In genomic region chr3:4719011-4719649, GRCh38 we compare ENCODE assay signal across 14 cellular contexts.
DNase-seq lines count a peak whose midpoint lies in the region; TF ChIP-seq lines count a peak whose summit lies in the region.
"Had no signal": no experiment of that assay in that cellular context is flagged by ENCODE, and none has a peak within 500 bp of the region (broad histone marks: within the 10 kb centered on the region; RNA-seq: fewer than 3 reads in every experiment).

No MANE protein-coding gene starts in this region.

- H3K27ac ChIP-seq in left ventricle myocardium inferior (replicated peaks) (peak overlapping the region; percentile 60), caudate nucleus (ENCODE audit: low read depth, low read length) (peak overlapping the region; percentile 83), transverse colon (peak overlapping the region; percentile 58 to 79 (median 67))

- DNase-seq in left ventricle myocardium inferior (no peak), cardiac septum (ENCODE audit: low spot score) (no peak), caudate nucleus (lab: John Stamatoyannopoulos, UW) (no peak), myocyte (ENCODE audit: low read depth) (peak; percentile 70), transverse colon (no peak), NCI-H1694 treated with DMSO at 0.1 percent for 48 hours (lab: John Stamatoyannopoulos, UW) (no peak), SHP77 treated with DMSO at 0.1 percent for 48 hours (lab: John Stamatoyannopoulos, UW) (no peak), T-helper 9 cell (no peak)
- DNase-seq: activated CD4-positive, alpha-beta T cell treated with anti-CD3 and anti-CD28 coated beads, Interleukin-2, amount 50 U/mL, for 48 hours; cortex of kidney; DND-41; Kasumi-1; SW 1271 had no signal

- intact Hi-C loops in left ventricle myocardium inferior (cut with micrococcal nuclease) (loop anchor here (5.0 to 10.0 kb wide), 2 partner anchors 266 to 318 kb away; no protein-coding TSS in a partner anchor), cardiac septum (cut with DNase I) (loop anchor here (10.0 kb wide), 1 partner anchor 466 kb away; the partner anchor contains the start of gene EDEM1), transverse colon (cut with DNase I; ENCODE audit: low total_unique reads) (no loop called here)

- TF ChIP-seq POLR2A in transverse colon (IDR thresholded peaks at IDR 0.05) = no peak

- H3K27me3 ChIP-seq in left ventricle myocardium inferior (ENCODE audit: low read depth) (no peaks in the 10 kb centered on the region), transverse colon (no peaks in the 10 kb centered on the region)
- H3K27me3 ChIP-seq: left lung had no signal

- H3K4me1 ChIP-seq in left ventricle myocardium inferior (peaks cover 67% of the 10 kb centered on the region), transverse colon (peaks cover 18 to 48% (median 23%) of the 10 kb centered on the region in 4 donors)

- no peak overlapping the region for H3K4me3 ChIP-seq in left ventricle myocardium inferior
- H3K4me3 ChIP-seq in transverse colon = no peak overlapping the region
- H3K4me3 ChIP-seq: left lung had no signal

- 31 to 60% methylated on average over 1 to 11 of the region's 11 CpGs for WGBS in transverse colon (ENCODE audit: low coverage in 1 of 2), 2 donors

- no peak for TF ChIP-seq EP300 in transverse colon (IDR thresholded peaks at IDR 0.05; ENCODE audit: low read depth)

- in situ Hi-C loops in transverse colon (cut with MboI; ENCODE audit: low pct_ligation_motif_present in 1 of 4, low pct_unique_long_range_greater_than_20kb in 1 of 4, low sequenced_read_pairs in 3 of 4) = loop anchor here (5.0 to 25.0 kb wide), 3 partner anchors 336 to 343 kb away; no protein-coding TSS in a partner anchor

- H3K9me3 ChIP-seq in left ventricle myocardium inferior (replicated peaks) (no peaks in the 10 kb centered on the region), transverse colon (no peaks in the 10 kb centered on the region)
- H3K9me3 ChIP-seq: left lung had no signal

- H3K36me3 ChIP-seq in left ventricle myocardium inferior (peaks cover 16% of the 10 kb centered on the region), transverse colon (no peaks in the 10 kb centered on the region)
- H3K36me3 ChIP-seq: left lung had no signal

- TF ChIP-seq CTCF in left ventricle myocardium inferior (IDR thresholded peaks at IDR 0.05; ENCODE audit: borderline replicate concordance) = no peak
- TF ChIP-seq CTCF in transverse colon (IDR thresholded peaks at IDR 0.05) = no peak
